ENCODE assay signal across 1 cellular context in the genomic region with DNA sequence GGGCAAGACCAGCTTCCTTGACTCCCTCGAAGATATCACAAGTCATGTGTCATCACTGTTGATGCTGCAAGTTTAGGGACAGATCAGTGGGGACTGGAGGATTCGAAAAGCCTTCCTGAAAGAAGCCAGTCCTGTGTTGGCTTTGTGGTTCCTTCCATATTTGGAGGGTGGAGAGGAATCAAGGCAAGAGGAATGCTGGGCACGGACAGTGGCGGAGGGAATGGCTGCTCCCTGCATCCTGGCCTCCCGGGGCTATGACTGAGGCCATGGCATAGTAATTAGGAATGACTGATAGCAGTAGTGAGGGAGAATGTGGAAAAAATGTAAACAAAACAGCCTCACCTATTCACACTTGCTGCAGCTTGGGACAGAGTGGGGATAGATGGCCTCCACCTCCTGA.
TF ChIP-seq lines count a peak whose summit lies in the region.

No MANE protein-coding gene starts in this region.

TF ChIP-seq in GM23338, 12 proteins besides CTCF, POLR2A, EP300 and RAD21 (continued from another document):
- TF ChIP-seq, protein P1, sequence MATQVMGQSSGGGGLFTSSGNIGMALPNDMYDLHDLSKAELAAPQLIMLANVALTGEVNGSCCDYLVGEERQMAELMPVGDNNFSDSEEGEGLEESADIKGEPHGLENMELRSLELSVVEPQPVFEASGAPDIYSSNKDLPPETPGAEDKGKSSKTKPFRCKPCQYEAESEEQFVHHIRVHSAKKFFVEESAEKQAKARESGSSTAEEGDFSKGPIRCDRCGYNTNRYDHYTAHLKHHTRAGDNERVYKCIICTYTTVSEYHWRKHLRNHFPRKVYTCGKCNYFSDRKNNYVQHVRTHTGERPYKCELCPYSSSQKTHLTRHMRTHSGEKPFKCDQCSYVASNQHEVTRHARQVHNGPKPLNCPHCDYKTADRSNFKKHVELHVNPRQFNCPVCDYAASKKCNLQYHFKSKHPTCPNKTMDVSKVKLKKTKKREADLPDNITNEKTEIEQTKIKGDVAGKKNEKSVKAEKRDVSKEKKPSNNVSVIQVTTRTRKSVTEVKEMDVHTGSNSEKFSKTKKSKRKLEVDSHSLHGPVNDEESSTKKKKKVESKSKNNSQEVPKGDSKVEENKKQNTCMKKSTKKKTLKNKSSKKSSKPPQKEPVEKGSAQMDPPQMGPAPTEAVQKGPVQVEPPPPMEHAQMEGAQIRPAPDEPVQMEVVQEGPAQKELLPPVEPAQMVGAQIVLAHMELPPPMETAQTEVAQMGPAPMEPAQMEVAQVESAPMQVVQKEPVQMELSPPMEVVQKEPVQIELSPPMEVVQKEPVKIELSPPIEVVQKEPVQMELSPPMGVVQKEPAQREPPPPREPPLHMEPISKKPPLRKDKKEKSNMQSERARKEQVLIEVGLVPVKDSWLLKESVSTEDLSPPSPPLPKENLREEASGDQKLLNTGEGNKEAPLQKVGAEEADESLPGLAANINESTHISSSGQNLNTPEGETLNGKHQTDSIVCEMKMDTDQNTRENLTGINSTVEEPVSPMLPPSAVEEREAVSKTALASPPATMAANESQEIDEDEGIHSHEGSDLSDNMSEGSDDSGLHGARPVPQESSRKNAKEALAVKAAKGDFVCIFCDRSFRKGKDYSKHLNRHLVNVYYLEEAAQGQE (IDR thresholded peaks at IDR 0.05; ENCODE audit: unreplicated experiment) = no peak
- TF ChIP-seq JUNB (IDR thresholded peaks at IDR 0.05; ENCODE audit: unreplicated experiment) (no peak), ZNF331 (CRISPR knock-in tag; IDR thresholded peaks at IDR 0.05; ENCODE audit: low read depth) (no peak), ZNF114 (CRISPR knock-in tag; IDR thresholded peaks at IDR 0.05) (no peak), CREB1 (CRISPR knock-in tag; IDR thresholded peaks at IDR 0.05; ENCODE audit: low read depth) (no peak)
- TF ChIP-seq, protein P2, sequence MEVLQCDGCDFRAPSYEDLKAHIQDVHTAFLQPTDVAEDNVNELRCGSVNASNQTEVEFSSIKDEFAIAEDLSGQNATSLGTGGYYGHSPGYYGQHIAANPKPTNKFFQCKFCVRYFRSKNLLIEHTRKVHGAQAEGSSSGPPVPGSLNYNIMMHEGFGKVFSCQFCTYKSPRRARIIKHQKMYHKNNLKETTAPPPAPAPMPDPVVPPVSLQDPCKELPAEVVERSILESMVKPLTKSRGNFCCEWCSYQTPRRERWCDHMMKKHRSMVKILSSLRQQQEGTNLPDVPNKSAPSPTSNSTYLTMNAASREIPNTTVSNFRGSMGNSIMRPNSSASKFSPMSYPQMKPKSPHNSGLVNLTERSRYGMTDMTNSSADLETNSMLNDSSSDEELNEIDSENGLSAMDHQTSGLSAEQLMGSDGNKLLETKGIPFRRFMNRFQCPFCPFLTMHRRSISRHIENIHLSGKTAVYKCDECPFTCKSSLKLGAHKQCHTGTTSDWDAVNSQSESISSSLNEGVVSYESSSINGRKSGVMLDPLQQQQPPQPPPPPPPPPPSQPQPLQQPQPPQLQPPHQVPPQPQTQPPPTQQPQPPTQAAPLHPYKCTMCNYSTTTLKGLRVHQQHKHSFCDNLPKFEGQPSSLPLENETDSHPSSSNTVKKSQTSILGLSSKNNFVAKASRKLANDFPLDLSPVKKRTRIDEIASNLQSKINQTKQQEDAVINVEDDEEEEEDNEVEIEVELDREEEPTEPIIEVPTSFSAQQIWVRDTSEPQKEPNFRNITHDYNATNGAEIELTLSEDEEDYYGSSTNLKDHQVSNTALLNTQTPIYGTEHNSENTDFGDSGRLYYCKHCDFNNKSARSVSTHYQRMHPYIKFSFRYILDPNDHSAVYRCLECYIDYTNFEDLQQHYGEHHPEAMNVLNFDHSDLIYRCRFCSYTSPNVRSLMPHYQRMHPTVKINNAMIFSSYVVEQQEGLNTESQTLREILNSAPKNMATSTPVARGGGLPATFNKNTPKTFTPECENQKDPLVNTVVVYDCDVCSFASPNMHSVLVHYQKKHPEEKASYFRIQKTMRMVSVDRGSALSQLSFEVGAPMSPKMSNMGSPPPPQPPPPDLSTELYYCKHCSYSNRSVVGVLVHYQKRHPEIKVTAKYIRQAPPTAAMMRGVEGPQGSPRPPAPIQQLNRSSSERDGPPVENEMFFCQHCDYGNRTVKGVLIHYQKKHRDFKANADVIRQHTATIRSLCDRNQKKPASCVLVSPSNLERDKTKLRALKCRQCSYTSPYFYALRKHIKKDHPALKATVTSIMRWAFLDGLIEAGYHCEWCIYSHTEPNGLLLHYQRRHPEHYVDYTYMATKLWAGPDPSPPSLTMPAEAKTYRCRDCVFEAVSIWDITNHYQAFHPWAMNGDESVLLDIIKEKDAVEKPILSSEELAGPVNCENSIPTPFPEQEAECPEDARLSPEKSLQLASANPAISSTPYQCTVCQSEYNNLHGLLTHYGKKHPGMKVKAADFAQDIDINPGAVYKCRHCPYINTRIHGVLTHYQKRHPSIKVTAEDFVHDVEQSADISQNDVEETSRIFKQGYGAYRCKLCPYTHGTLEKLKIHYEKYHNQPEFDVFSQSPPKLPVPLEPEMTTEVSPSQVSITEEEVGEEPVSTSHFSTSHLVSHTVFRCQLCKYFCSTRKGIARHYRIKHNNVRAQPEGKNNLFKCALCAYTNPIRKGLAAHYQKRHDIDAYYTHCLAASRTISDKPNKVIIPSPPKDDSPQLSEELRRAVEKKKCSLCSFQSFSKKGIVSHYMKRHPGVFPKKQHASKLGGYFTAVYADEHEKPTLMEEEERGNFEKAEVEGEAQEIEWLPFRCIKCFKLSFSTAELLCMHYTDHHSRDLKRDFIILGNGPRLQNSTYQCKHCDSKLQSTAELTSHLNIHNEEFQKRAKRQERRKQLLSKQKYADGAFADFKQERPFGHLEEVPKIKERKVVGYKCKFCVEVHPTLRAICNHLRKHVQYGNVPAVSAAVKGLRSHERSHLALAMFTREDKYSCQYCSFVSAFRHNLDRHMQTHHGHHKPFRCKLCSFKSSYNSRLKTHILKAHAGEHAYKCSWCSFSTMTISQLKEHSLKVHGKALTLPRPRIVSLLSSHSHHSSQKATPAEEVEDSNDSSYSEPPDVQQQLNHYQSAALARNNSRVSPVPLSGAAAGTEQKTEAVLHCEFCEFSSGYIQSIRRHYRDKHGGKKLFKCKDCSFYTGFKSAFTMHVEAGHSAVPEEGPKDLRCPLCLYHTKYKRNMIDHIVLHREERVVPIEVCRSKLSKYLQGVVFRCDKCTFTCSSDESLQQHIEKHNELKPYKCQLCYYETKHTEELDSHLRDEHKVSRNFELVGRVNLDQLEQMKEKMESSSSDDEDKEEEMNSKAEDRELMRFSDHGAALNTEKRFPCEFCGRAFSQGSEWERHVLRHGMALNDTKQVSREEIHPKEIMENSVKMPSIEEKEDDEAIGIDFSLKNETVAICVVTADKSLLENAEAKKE (CRISPR knock-in tag; IDR thresholded peaks at IDR 0.05) = no peak
